Comparison of ENCODE assay signal across 9 cellular contexts in the genomic region with DNA sequence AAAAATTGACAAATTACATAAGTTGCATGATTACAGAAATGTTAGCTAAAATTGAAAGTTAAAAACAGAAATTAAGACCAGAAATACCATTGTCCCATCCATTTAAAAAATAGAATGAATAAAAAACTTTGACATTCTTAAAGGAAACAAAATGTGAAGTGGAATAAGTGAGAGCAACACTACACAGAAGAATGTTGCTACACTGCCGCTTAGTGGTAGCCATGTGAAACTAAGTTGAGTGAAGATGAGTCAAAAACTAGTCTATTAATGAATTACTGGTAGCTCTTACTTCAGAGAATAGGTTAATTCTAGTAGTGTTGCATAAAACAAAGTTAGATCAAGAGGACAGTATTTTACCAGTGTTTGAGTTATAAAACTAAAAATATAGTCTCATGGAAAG.
A peak's percentile ranks its signal among the peaks of the same experiment; 100 is the strongest.
DNase-seq lines count a peak whose midpoint lies in the region; ATAC-seq, FAIRE-seq and TF ChIP-seq lines count a peak whose summit lies in the region.
"Had no signal": no experiment of that assay in that cellular context is flagged by ENCODE, and none has a peak within 500 bp of the region (broad histone marks: within the 10 kb centered on the region; RNA-seq: fewer than 3 reads in every experiment).

No MANE protein-coding gene starts in this region.

- peaks cover 0 to 6% (median 0%) of the 10 kb centered on the region in 3 donors for H3K27me3 Mint-ChIP-seq in immature natural killer cell (ENCODE audit: low read depth in 3 of 3)

- FAIRE-seq in D721Med (lab: Jason Lieb, UNC) = peak; percentile 21

- H3K4me1 Mint-ChIP-seq in immature natural killer cell = no peaks in the 10 kb centered on the region

- DNase-seq in D721Med (ENCODE audit: insufficient read length, low spot score) = no peak
- DNase-seq in HPDE6-E6E7 (ENCODE audit: extremely low spot score) = peak; percentile 9
- DNase-seq in kidney glomerular epithelial cell (lab: John Stamatoyannopoulos, UW) = peak; percentile 7
- no peak for DNase-seq in immature natural killer cell
- no peak for DNase-seq in NCI-H187 (lab: John Stamatoyannopoulos, UW)

- TF ChIP-seq CTCF in D721Med (IDR thresholded peaks at IDR 0.05; ENCODE audit: insufficient read depth, missing control alignments) = peak; percentile 49
- peak; percentile 25; the same call in 1 of the 2 replicates for TF ChIP-seq CTCF in WI38 (IDR thresholded peaks at IDR 0.05; ENCODE audit: low read depth, low read length)

- H3K4me3 ChIP-seq in WI38 (ENCODE audit: low read depth, low read length) = no peak overlapping the region
- H3K4me3 ChIP-seq: mucosa of descending colon had no signal

- H3K27ac Mint-ChIP-seq in immature natural killer cell = no peak overlapping the region

- H3K4me3 Mint-ChIP-seq in immature natural killer cell = no peak overlapping the region

- H3K9me3 Mint-ChIP-seq in immature natural killer cell = no peaks in the 10 kb centered on the region

- ATAC-seq in GM19043 (IDR thresholded peaks at IDR 0.05; ENCODE audit: low read depth, unreplicated experiment) (peak; percentile 75), HG03280 (IDR thresholded peaks at IDR 0.05; ENCODE audit: unreplicated experiment) (no peak)
- ATAC-seq: mucosa of descending colon had no signal

- no peaks in the 10 kb centered on the region for H3K36me3 Mint-ChIP-seq in immature natural killer cell

Comparison
In these comparisons a context has a peak if more than half of its experiments do, and no peak if none do; other contexts are left out.
1. DNase-seq: peak in HPDE6-E6E7 (single experiment) and kidney glomerular epithelial cell (single experiment); none in D721Med (single experiment), immature natural killer cell (0 of 3) and NCI-H187 (0 of 2).